Comparison of ENCODE assay signal across 7 cellular contexts in genomic region chr12:52865090-52865944, GRCh38. TPM values are rescaled to one million over a fixed set of nuclear protein-coding genes. Genes with fewer than 3 reads are reported as not detected.
A peak's percentile ranks its signal among the peaks of the same experiment; 100 is the strongest.
DNase-seq lines count a peak whose midpoint lies in the region; ATAC-seq, FAIRE-seq and TF ChIP-seq lines count a peak whose summit lies in the region.

No MANE protein-coding gene starts in this region.

- TF ChIP-seq CTCF in endothelial cell of umbilical vein (IDR thresholded peaks at IDR 0.05; ENCODE audit: extremely low read depth in 1 of 2, insufficient read depth in 1 of 2, low read depth in 1 of 2, low read length in 2 of 2) (peak; percentile 85 to 91), mucosa of descending colon (IDR thresholded peaks at IDR 0.05) (peak; percentile 77)

- dilution Hi-C loops in endothelial cell of umbilical vein (cut with MboI; ENCODE audit: extremely low pct_ligation_motif_present, low sequenced_read_pairs), result no loop called here

- H3K79me2 ChIP-seq in endothelial cell of umbilical vein (ENCODE audit: control insufficient read depth, insufficient read depth, low read length), result no peaks in the 10 kb centered on the region

- no peaks in the 10 kb centered on the region for H3K9me3 ChIP-seq in endothelial cell of umbilical vein (replicated peaks; ENCODE audit: control insufficient read depth, insufficient read depth, low read length)
- no peaks in the 10 kb centered on the region for H3K9me3 ChIP-seq in mucosa of descending colon

- no peak overlapping the region for H3K4me2 ChIP-seq in endothelial cell of umbilical vein (ENCODE audit: insufficient read depth, low read length)

- no peak overlapping the region for H3K9ac ChIP-seq in endothelial cell of umbilical vein (replicated peaks; ENCODE audit: extremely low read depth, insufficient read depth, low read length)

- CTCF ChIA-PET in endothelial cell of umbilical vein (lab: Charles Lee), result interaction anchor here (0.5 to 1.8 kb wide), 63 partner anchors 8 to 722 kb away, joined by 3 to 46 read pairs (median 4); partner anchors contain the start of gene KRT84

- H3K4me1 ChIP-seq in endothelial cell of umbilical vein (ENCODE audit: control insufficient read depth, extremely low read depth, insufficient read depth, low read length) (no peaks in the 10 kb centered on the region), mucosa of descending colon (ENCODE audit: low read depth) (peaks cover 6% of the 10 kb centered on the region)

- no peak overlapping the region for H2AFZ ChIP-seq in endothelial cell of umbilical vein (ENCODE audit: low read depth, low read length)

- H3K27ac ChIP-seq in endothelial cell of umbilical vein (ENCODE audit: insufficient read depth, low read depth, low read length), result no peak overlapping the region

- ATAC-seq in mucosa of descending colon, result peak; percentile 81
- no peak for ATAC-seq in GM21737 (IDR thresholded peaks at IDR 0.05; ENCODE audit: unreplicated experiment)

- BruUV-seq in endothelial cell of umbilical vein (replicated peaks; lab: Mats Ljungman, UMichigan), result no TSS peak

- POLR2A ChIA-PET in endothelial cell of umbilical vein (lab: Charles Lee), result interaction anchor here (0.6 kb wide), 1 partner anchor 144 kb away, joined by 4 read pairs; no protein-coding TSS in a partner anchor

- H3K4me3 ChIP-seq in endothelial cell of umbilical vein (replicated peaks in 1 of 3; ENCODE audit: insufficient read depth in 1 of 3, low read depth in 1 of 3, low read length in 3 of 3), result no peak overlapping the region
- H3K4me3 ChIP-seq in mucosa of descending colon, result no peak overlapping the region

- H4K20me1 ChIP-seq in endothelial cell of umbilical vein (replicated peaks; ENCODE audit: control insufficient read depth, extremely low read depth, insufficient read depth, low read length), result no peaks in the 10 kb centered on the region

- no peaks in the 10 kb centered on the region for H3K27me3 ChIP-seq in endothelial cell of umbilical vein (ENCODE audit: control insufficient read depth in 2 of 2, insufficient read depth in 2 of 2, low read length in 2 of 2)

- DNase-seq in LoVo (ENCODE audit: low spot score) (peak; percentile 85), SHP77 treated with DMSO at 0.1 percent for 48 hours (lab: John Stamatoyannopoulos, UW) (peak; percentile 45), endothelial cell of umbilical vein (ENCODE audit: low read depth, low spot score) (peak; percentile 75), mucosa of descending colon (peak; percentile 64 to 85 (median 79)), GM19239 (ENCODE audit: insufficient read length, low spot score) (no peak)

- FAIRE-seq in G401.6 (lab: Jason Lieb, UNC) (peak; percentile 92), endothelial cell of umbilical vein (lab: Jason Lieb, UNC) (peak; percentile 92), GM19239 (lab: Jason Lieb, UNC) (no peak)

- intact Hi-C loops in endothelial cell of umbilical vein (cut with micrococcal nuclease) (loop anchor here (1.0 to 10.0 kb wide), 3 partner anchors 171 to 713 kb away; no protein-coding TSS in a partner anchor), mucosa of descending colon (cut with DNase I, micrococcal nuclease) (no loop called here)

- TF ChIP-seq POLR2A in endothelial cell of umbilical vein (IDR thresholded peaks at IDR 0.05; ENCODE audit: low read depth, low read length), result no peak

- H3K36me3 ChIP-seq in endothelial cell of umbilical vein (ENCODE audit: control insufficient read depth in 2 of 2, extremely low read depth in 1 of 2, insufficient read depth in 2 of 2, low read length in 2 of 2) (no peaks in the 10 kb centered on the region), mucosa of descending colon (ENCODE audit: low read depth) (no peaks in the 10 kb centered on the region)

- H3K9me1 ChIP-seq in endothelial cell of umbilical vein (replicated peaks; ENCODE audit: control insufficient read depth, extremely low read depth, insufficient read depth, low read length), result no peaks in the 10 kb centered on the region

TF ChIP-seq in endothelial cell of umbilical vein, 7 proteins besides CTCF, POLR2A, EP300 and RAD21:
- TF ChIP-seq POLR2AphosphoS5 (IDR thresholded peaks at IDR 0.05; ENCODE audit: insufficient read depth, low read depth, low read length), result no peak
- no peak for TF ChIP-seq GATA2 (IDR thresholded peaks at IDR 0.05; ENCODE audit: insufficient read depth, insufficient read length, low read depth, low read length)
- TF ChIP-seq MAX (IDR thresholded peaks at IDR 0.05; ENCODE audit: insufficient read depth, insufficient read length), result no peak
- TF ChIP-seq FOS (IDR thresholded peaks at IDR 0.05; ENCODE audit: borderline replicate concordance, insufficient read depth, low read length), result no peak
- no peak for TF ChIP-seq EZH2 (IDR thresholded peaks at IDR 0.05; ENCODE audit: borderline replicate concordance, low read depth, low read length, severe bottlenecking)
- no peak for TF ChIP-seq MYC (IDR thresholded peaks at IDR 0.05; ENCODE audit: low read depth, low read length)
- no peak for TF ChIP-seq JUN (IDR thresholded peaks at IDR 0.05; ENCODE audit: borderline replicate concordance, insufficient read depth, insufficient read length, low read depth)

RNA-seq across cellular contexts. Expression of gene KRT78, which starts 16.5 kb away (rescaled TPM):
- total RNA-seq in endothelial cell of umbilical vein, result not detected in 2 replicates
- not detected in 2 replicates for polyA plus RNA-seq in endothelial cell of umbilical vein
- not detected in 2 replicates for polyA plus RNA-seq in endothelial cell of umbilical vein (2011; cell fraction: cytosol; rRNA removed)
- 0.34 TPM in 1 of 2 replicates, not detected in the other for polyA plus RNA-seq in endothelial cell of umbilical vein (2011; cell fraction: nucleus; rRNA removed)
- not detected in 2 replicates for polyA plus RNA-seq in endothelial cell of umbilical vein (2012)
- polyA minus RNA-seq in endothelial cell of umbilical vein, result not detected in 2 replicates
- polyA minus RNA-seq in endothelial cell of umbilical vein (2011; cell fraction: cytosol; rRNA and poly(A)+ RNA removed), result not detected
- not detected in 2 replicates for polyA minus RNA-seq in endothelial cell of umbilical vein (2011; cell fraction: nucleus; rRNA and poly(A)+ RNA removed)
- total RNA-seq in mucosa of descending colon, result not detected

RNA-seq across cellular contexts. Expression of gene KRT79, which starts 31.2 kb away (rescaled TPM):
- total RNA-seq in endothelial cell of umbilical vein (not detected in 2 replicates), mucosa of descending colon (not detected)
- polyA plus RNA-seq in endothelial cell of umbilical vein, result not detected in 2 replicates
- polyA plus RNA-seq in endothelial cell of umbilical vein (2011; cell fraction: cytosol; rRNA removed), result not detected in 2 replicates
- polyA plus RNA-seq in endothelial cell of umbilical vein (2011; cell fraction: nucleus; rRNA removed), result not detected in 2 replicates
- not detected in 2 replicates for polyA plus RNA-seq in endothelial cell of umbilical vein (2012)
- polyA minus RNA-seq in endothelial cell of umbilical vein, result not detected in 2 replicates
- polyA minus RNA-seq in endothelial cell of umbilical vein (2011; cell fraction: cytosol; rRNA and poly(A)+ RNA removed), result not detected
- not detected in 2 replicates for polyA minus RNA-seq in endothelial cell of umbilical vein (2011; cell fraction: nucleus; rRNA and poly(A)+ RNA removed)

RNA-seq across cellular contexts. Expression of gene KRT8, which starts 39.6 kb away (rescaled TPM):
- total RNA-seq in endothelial cell of umbilical vein, result 22.1 and 31.7 TPM in 2 replicates
- 23.5 and 25.8 TPM in 2 replicates for polyA plus RNA-seq in endothelial cell of umbilical vein
- 22.8 and 28.4 TPM in 2 replicates for polyA plus RNA-seq in endothelial cell of umbilical vein (2011; cell fraction: cytosol; rRNA removed)
- 16.9 and 55.4 TPM in 2 replicates for polyA plus RNA-seq in endothelial cell of umbilical vein (2011; cell fraction: nucleus; rRNA removed)
- polyA plus RNA-seq in endothelial cell of umbilical vein (2012), result 27.8 and 42.2 TPM in 2 replicates
- polyA minus RNA-seq in endothelial cell of umbilical vein, result 29.3 and 35.1 TPM in 2 replicates
- polyA minus RNA-seq in endothelial cell of umbilical vein (2011; cell fraction: cytosol; rRNA and poly(A)+ RNA removed), result 769 TPM
- polyA minus RNA-seq in endothelial cell of umbilical vein (2011; cell fraction: nucleus; rRNA and poly(A)+ RNA removed), result 11.2 and 15.6 TPM in 2 replicates
- total RNA-seq in mucosa of descending colon, result 1,000 to 10,000 TPM; 1,334 to 4,222 (median 3,664) TPM

RNA-seq across cellular contexts. Expression of gene KRT4, which starts 51.4 kb away (rescaled TPM):
- total RNA-seq in endothelial cell of umbilical vein, result not detected in 2 replicates
- not detected in 2 replicates for polyA plus RNA-seq in endothelial cell of umbilical vein
- polyA plus RNA-seq in endothelial cell of umbilical vein (2011; cell fraction: cytosol; rRNA removed), result not detected in 2 replicates
- polyA plus RNA-seq in endothelial cell of umbilical vein (2011; cell fraction: nucleus; rRNA removed), result not detected in 2 replicates
- polyA plus RNA-seq in endothelial cell of umbilical vein (2012), result not detected in 2 replicates
- polyA minus RNA-seq in endothelial cell of umbilical vein, result not detected in 2 replicates
- polyA minus RNA-seq in endothelial cell of umbilical vein (2011; cell fraction: cytosol; rRNA and poly(A)+ RNA removed), result not detected
- polyA minus RNA-seq in endothelial cell of umbilical vein (2011; cell fraction: nucleus; rRNA and poly(A)+ RNA removed), result not detected in 2 replicates
- not detected for total RNA-seq in mucosa of descending colon

Comparison
In these comparisons a context has a peak if more than half of its experiments do, and no peak if none do; other contexts are left out.
1. RNA of gene KRT8, which starts 39.6 kb away (total RNA-seq): 1,334 to 4,222 TPM in mucosa of descending colon; 22.1 to 31.7 TPM in endothelial cell of umbilical vein; every median in the first group is over 10 times any median in the second.